Comparison of ENCODE assay signal across 12 cellular contexts in genomic region chr3:56314842-56315241, GRCh38.
DNase-seq lines count a peak whose midpoint lies in the region; ATAC-seq and TF ChIP-seq lines count a peak whose summit lies in the region.
"Had no signal": no experiment of that assay in that cellular context is flagged by ENCODE, and none has a peak within 500 bp of the region (broad histone marks: within the 10 kb centered on the region; RNA-seq: fewer than 3 reads in every experiment).

No MANE protein-coding gene starts in this region.

- H3K27ac ChIP-seq in prostate gland, result no peak overlapping the region

- TF ChIP-seq CTCF in fibroblast of pulmonary artery (IDR thresholded peaks at IDR 0.05; ENCODE audit: low read length, missing control alignments) (no peak), prostate gland (IDR thresholded peaks at IDR 0.05) (no peak)

- H3K36me3 ChIP-seq in prostate gland, result no peaks in the 10 kb centered on the region

- H3K4me3 ChIP-seq in fibroblast of pulmonary artery (replicated peaks; ENCODE audit: low read depth, low read length) (no peak overlapping the region), prostate gland (no peak overlapping the region)

- intact Hi-C loops in prostate gland (cut with DNase I), result no loop called here

- H3K9me3 Mint-ChIP-seq in activated T-cell treated with anti-CD3 and anti-CD28 coated beads, Interleukin-2, amount 50 U/mL, for 4 hours, result no peaks in the 10 kb centered on the region
- H3K9me3 Mint-ChIP-seq in activated naive CD4-positive, alpha-beta T cell treated with anti-CD3 and anti-CD28 coated beads, Interleukin-2, amount 10 ng/mL, durations not matched to agents 7 days and 5 days, result no peaks in the 10 kb centered on the region
- H3K9me3 Mint-ChIP-seq: stimulated activated naive CD8-positive, alpha-beta T cell treated with anti-CD3 and anti-CD28 coated beads, Interleukin-15, Interleukin-2, amounts not matched to agents 100 ng/mL and 50 ng/mL, for 24 hours had no signal

- no peak overlapping the region for H3K27ac Mint-ChIP-seq in activated naive CD4-positive, alpha-beta T cell treated with anti-CD3 and anti-CD28 coated beads, Interleukin-2, amount 10 ng/mL, durations not matched to agents 7 days and 5 days
- H3K27ac Mint-ChIP-seq: stimulated activated naive CD8-positive, alpha-beta T cell treated with anti-CD3 and anti-CD28 coated beads, Interleukin-15, Interleukin-2, amounts not matched to agents 100 ng/mL and 50 ng/mL, for 24 hours had no signal

- ATAC-seq in SK-N-SH treated with all-trans-retinoic acid at 6 μM for 48 hours (peak; percentile 66), left lobe of liver (no peak)
- no peak for ATAC-seq in activated T-cell treated with anti-CD3 and anti-CD28 coated beads, Interleukin-2, amount 50 U/mL, for 4 hours

- peak; percentile 47 for DNase-seq in GM03348 (ENCODE audit: low spot score)
- peak; percentile 75 for DNase-seq in fibroblast of pulmonary artery (ENCODE audit: low read depth)
- peak; percentile 60 for DNase-seq in prostate gland (ENCODE audit: low spot score)
- no peak for DNase-seq in left lobe of liver (ENCODE audit: low spot score)
- no peak for DNase-seq in stimulated activated CD4-positive, alpha-beta T cell treated with anti-CD3 and anti-CD28 coated beads, Interleukin-4, amount 100 ng/mL, for 4 hours
- no peak for DNase-seq in activated T-cell treated with anti-CD3 and anti-CD28 coated beads, Interleukin-2, amount 50 U/mL, for 4 hours
- DNase-seq in activated naive CD4-positive, alpha-beta T cell treated with anti-CD3 and anti-CD28 coated beads, Interleukin-2, amount 10 ng/mL, durations not matched to agents 7 days and 5 days, result no peak
- DNase-seq: NCI-H524 treated with DMSO at 0.1 percent for 48 hours; SHP77; stimulated activated CD4-positive, alpha-beta T cell treated with anti-CD3 and anti-CD28 coated beads, Interleukin-4, amount 100 ng/mL, for 24 hours had no signal

- H3K27me3 ChIP-seq in prostate gland (replicated peaks; ENCODE audit: insufficient read depth), result no peaks in the 10 kb centered on the region

- WGBS in prostate gland, result 30% methylated on average over 5 of the region's 5 CpGs

- TF ChIP-seq POLR2A in prostate gland (IDR thresholded peaks at IDR 0.05), result no peak

- CTCF ChIA-PET in activated naive CD4-positive, alpha-beta T cell treated with anti-CD3 and anti-CD28 coated beads, Interleukin-2, amount 10 ng/mL, durations not matched to agents 7 days and 5 days (lab: Charles Lee), result interaction anchor here (0.6 kb wide), 1 partner anchor 50 kb away, joined by 3 read pairs; no protein-coding TSS in a partner anchor

- H3K4me3 Mint-ChIP-seq in activated T-cell treated with anti-CD3 and anti-CD28 coated beads, Interleukin-2, amount 50 U/mL, for 4 hours, result no peak overlapping the region
- H3K4me3 Mint-ChIP-seq in activated naive CD4-positive, alpha-beta T cell treated with anti-CD3 and anti-CD28 coated beads, Interleukin-2, amount 10 ng/mL, durations not matched to agents 7 days and 5 days, result no peak overlapping the region
- H3K4me3 Mint-ChIP-seq: stimulated activated naive CD8-positive, alpha-beta T cell treated with anti-CD3 and anti-CD28 coated beads, Interleukin-15, Interleukin-2, amounts not matched to agents 100 ng/mL and 50 ng/mL, for 24 hours had no signal

- no peaks in the 10 kb centered on the region for H3K9me3 ChIP-seq in prostate gland

- no peaks in the 10 kb centered on the region for H3K4me1 Mint-ChIP-seq in activated T-cell treated with anti-CD3 and anti-CD28 coated beads, Interleukin-2, amount 50 U/mL, for 4 hours (ENCODE audit: low read depth)
- H3K4me1 Mint-ChIP-seq in activated naive CD4-positive, alpha-beta T cell treated with anti-CD3 and anti-CD28 coated beads, Interleukin-2, amount 10 ng/mL, durations not matched to agents 7 days and 5 days, result no peaks in the 10 kb centered on the region

- H3K4me1 ChIP-seq in prostate gland (replicated peaks), result peaks cover 3% of the 10 kb centered on the region

- peaks cover 6% of the 10 kb centered on the region for H3K27me3 Mint-ChIP-seq in activated T-cell treated with anti-CD3 and anti-CD28 coated beads, Interleukin-2, amount 50 U/mL, for 4 hours (ENCODE audit: low read depth)
- H3K27me3 Mint-ChIP-seq in activated naive CD4-positive, alpha-beta T cell treated with anti-CD3 and anti-CD28 coated beads, Interleukin-2, amount 10 ng/mL, durations not matched to agents 7 days and 5 days, result no peaks in the 10 kb centered on the region

- no peaks in the 10 kb centered on the region for H3K36me3 Mint-ChIP-seq in activated T-cell treated with anti-CD3 and anti-CD28 coated beads, Interleukin-2, amount 50 U/mL, for 4 hours (ENCODE audit: insufficient read depth)
- H3K36me3 Mint-ChIP-seq in activated naive CD4-positive, alpha-beta T cell treated with anti-CD3 and anti-CD28 coated beads, Interleukin-2, amount 10 ng/mL, durations not matched to agents 7 days and 5 days, result no peaks in the 10 kb centered on the region

TF ChIP-seq in SK-N-SH treated with all-trans-retinoic acid at 6 μM for 48 hours, 23 proteins besides CTCF, POLR2A, EP300 and RAD21:
- TF ChIP-seq ESRRG (CRISPR knock-in tag; IDR thresholded peaks at IDR 0.05) (no peak), ZC3H10 (CRISPR knock-in tag; IDR thresholded peaks at IDR 0.05) (no peak), ISL1 (CRISPR knock-in tag; IDR thresholded peaks at IDR 0.05) (peak; percentile 36; the same call in 1 of the 2 replicates), TCF4 (CRISPR knock-in tag; IDR thresholded peaks at IDR 0.05; ENCODE audit: borderline replicate concordance) (no peak), PPARA (CRISPR knock-in tag; IDR thresholded peaks at IDR 0.05; ENCODE audit: borderline replicate concordance) (no peak), PATZ1 (CRISPR knock-in tag; IDR thresholded peaks at IDR 0.05; ENCODE audit: borderline replicate concordance) (no peak)

Comparison
In these comparisons a context has a peak if more than half of its experiments do, and no peak if none do; other contexts are left out.
1. DNase-seq: peak in GM03348 (single experiment), fibroblast of pulmonary artery (single experiment) and prostate gland (single experiment); none in left lobe of liver (single experiment), stimulated activated CD4-positive, alpha-beta T cell treated with anti-CD3 and anti-CD28 coated beads, Interleukin-4, amount 100 ng/mL, for 4 hours (0 of 2), activated T-cell treated with anti-CD3 and anti-CD28 coated beads, Interleukin-2, amount 50 U/mL, for 4 hours (single experiment) and activated naive CD4-positive, alpha-beta T cell treated with anti-CD3 and anti-CD28 coated beads, Interleukin-2, amount 10 ng/mL, durations not matched to agents 7 days and 5 days (single experiment).